ENCODE assay signal across 24 cellular contexts in the genomic region with DNA sequence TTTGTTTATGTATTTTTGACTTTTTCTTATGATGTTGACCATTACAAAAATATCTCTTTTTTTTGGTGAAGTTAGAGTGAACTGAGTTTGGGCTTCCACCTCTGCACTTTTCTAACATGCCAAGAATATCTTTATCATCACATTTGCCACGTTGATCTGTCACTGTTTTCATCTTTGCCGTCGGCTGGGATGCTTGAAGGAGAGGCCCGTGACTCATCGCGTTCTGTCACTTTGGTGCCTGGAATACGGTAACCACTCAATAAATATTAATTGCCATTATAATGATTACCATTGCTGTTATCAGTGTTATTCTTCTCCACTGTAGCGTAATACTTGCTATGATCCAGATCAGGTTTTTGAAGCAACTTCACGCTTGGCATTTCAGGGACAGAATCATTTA.
"Had no signal": no experiment of that assay in that cellular context is flagged by ENCODE, and none has a peak within 500 bp of the region (broad histone marks: within the 10 kb centered on the region; RNA-seq: fewer than 3 reads in every experiment).

No MANE protein-coding gene starts in this region.

- H3K4me3 ChIP-seq: colonic mucosa, coronary artery, dorsolateral prefrontal cortex, esophagus muscularis mucosa, esophagus squamous epithelium, gastrocnemius medialis, gastroesophageal sphincter, heart left ventricle, heart right ventricle had no signal

- H3K36me3 ChIP-seq: colonic mucosa, esophagus muscularis mucosa, esophagus squamous epithelium, gastrocnemius medialis, gastroesophageal sphincter, heart left ventricle, heart right ventricle had no signal

- H3K27me3 ChIP-seq: colonic mucosa, esophagus squamous epithelium, foreskin keratinocyte, gastrocnemius medialis had no signal

- H3K4me1 ChIP-seq: colonic mucosa, esophagus muscularis mucosa, esophagus squamous epithelium, foreskin keratinocyte, gastrocnemius medialis, gastroesophageal sphincter, heart left ventricle, heart right ventricle had no signal

- ATAC-seq: effector memory CD8-positive, alpha-beta T cell; esophagus mucosa; foreskin keratinocyte; gastrocnemius medialis; gastroesophageal sphincter; heart left ventricle; heart right ventricle had no signal

- H3K9me3 Mint-ChIP-seq: effector memory CD8-positive, alpha-beta T cell had no signal

- DNase-seq: colonic mucosa; cortex of kidney; dermis blood vessel endothelial cell; dorsolateral prefrontal cortex; effector CD4-positive, alpha-beta T cell; effector CD8-positive, alpha-beta T cell; effector memory CD4-positive, alpha-beta T cell; effector memory CD8-positive, alpha-beta T cell; endodermal cell; erythroblast; esophagus squamous epithelium; foreskin fibroblast; foreskin keratinocyte; foreskin melanocyte; gastrocnemius medialis; glutamatergic neuron; heart left ventricle; heart right ventricle had no signal

- H3K27ac Mint-ChIP-seq: dendritic cell treated with granulocyte-macrophage colony-stimulating factor and Interleukin-4, amounts not matched to agents 40 ng/mL and 50 ng/mL, for 4 days; effector memory CD8-positive, alpha-beta T cell; endodermal cell had no signal

- H3K27me3 Mint-ChIP-seq: dendritic cell treated with granulocyte-macrophage colony-stimulating factor and Interleukin-4, amounts not matched to agents 40 ng/mL and 50 ng/mL, for 4 days; effector memory CD8-positive, alpha-beta T cell had no signal

- H3K9me3 ChIP-seq: colonic mucosa, esophagus muscularis mucosa, esophagus squamous epithelium, gastrocnemius medialis, gastroesophageal sphincter, heart left ventricle had no signal

- H3K27ac ChIP-seq: colonic mucosa, coronary artery, dorsolateral prefrontal cortex, epithelial cell of prostate, esophagus muscularis mucosa, esophagus squamous epithelium, foreskin keratinocyte, gastrocnemius medialis, gastroesophageal sphincter, heart left ventricle, heart right ventricle had no signal

- H3K4me3 Mint-ChIP-seq: dendritic cell treated with granulocyte-macrophage colony-stimulating factor and Interleukin-4, amounts not matched to agents 40 ng/mL and 50 ng/mL, for 4 days; effector memory CD8-positive, alpha-beta T cell; endodermal cell had no signal
